ENCODE assay signal across 8 cellular contexts in the genomic region with DNA sequence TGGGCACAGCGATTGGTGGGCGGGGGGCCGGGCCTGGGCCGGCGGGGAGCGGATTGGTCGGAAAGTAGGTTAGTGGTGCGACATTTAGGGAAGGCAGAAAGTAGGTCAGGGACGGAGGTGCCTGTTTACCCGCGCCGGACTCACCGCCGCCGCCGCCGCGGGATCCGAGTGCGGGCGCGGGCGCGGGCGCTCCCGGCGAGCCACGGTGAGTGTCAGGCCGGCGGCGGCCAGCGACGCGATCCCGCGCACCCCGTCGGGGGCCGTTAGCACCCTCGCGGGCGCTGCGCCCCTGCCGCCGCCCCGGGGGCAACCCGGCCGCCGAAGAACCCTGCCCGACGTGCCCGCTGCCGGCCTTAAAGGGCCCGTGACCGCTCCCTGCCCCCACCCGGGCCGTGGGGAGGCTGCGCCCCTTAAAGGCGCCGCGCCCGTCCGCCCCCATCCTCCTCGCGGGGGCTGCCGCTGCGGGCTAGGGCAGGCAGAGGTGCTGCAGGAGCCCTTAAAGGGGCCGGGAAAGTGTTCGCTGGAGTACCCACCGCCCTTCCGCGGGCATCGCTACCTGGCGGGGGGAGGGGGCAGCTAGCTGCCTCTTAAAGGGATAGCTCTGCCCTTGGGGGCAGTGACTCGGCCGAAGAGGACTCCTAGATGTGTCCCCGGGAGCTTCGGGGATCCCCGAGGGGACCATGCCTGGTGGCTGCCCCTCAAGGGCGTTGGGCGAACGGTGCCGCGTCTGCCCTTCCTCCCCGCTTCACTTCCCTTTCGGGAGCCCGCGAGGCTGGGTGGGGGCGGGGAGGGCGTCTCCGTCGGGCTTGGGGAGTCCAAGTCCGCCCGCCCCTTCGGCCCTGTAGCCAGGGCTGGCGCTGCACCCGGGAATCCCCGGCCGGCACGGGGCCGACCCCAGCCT. TPM values are rescaled to one million over a fixed set of nuclear protein-coding genes. Genes with fewer than 3 reads are reported as not detected.
DNase-seq lines count a peak whose midpoint lies in the region; TF ChIP-seq lines count a peak whose summit lies in the region.

Gene BMAL1, plus strand, starts transcription at position 72 of the 901 bp plus-strand sequence. CDS start 76,519 bp downstream, outside the sequence.

- H3K36me3 ChIP-seq in H7 (replicated peaks; ENCODE audit: control insufficient read depth, insufficient read depth, low read length) = no peaks in the 10 kb centered on the region
- peaks cover 0 to 3% of the 10 kb centered on the region in 2 donors for H3K36me3 ChIP-seq in esophagus (ENCODE audit: control insufficient read depth in 2 of 2, insufficient read depth in 2 of 2, low read length in 1 of 2)
- no peaks in the 10 kb centered on the region for H3K36me3 ChIP-seq in suprapubic skin

- peak within 1 kb of the TSS in 2 of 3 experiments; percentile 3 to 14 for H3K27ac Mint-ChIP-seq in nephron

- H3K4me1 ChIP-seq in esophagus (ENCODE audit: control insufficient read depth in 2 of 2, insufficient read depth in 2 of 2, low read length in 1 of 2) (peaks cover 0 to 8% of the 10 kb centered on the region in 2 donors), suprapubic skin (peaks cover 26% of the 10 kb centered on the region)

- TF ChIP-seq EP300 in suprapubic skin (IDR thresholded peaks at IDR 0.05) = no peak

- H3K4me1 Mint-ChIP-seq in nephron = peaks cover 12% of the 10 kb centered on the region

- H3K9me3 Mint-ChIP-seq in nephron = no peaks in the 10 kb centered on the region

- H3K27me3 Mint-ChIP-seq in nephron (ENCODE audit: low read depth) = peaks cover 92% of the 10 kb centered on the region

- H3K4me3 ChIP-seq in H7 (ENCODE audit: insufficient read depth, low read depth, low read length) = peak within 1 kb of the TSS; percentile 68
- peak within 1 kb of the TSS; percentile 77 to 98 for H3K4me3 ChIP-seq in esophagus (ENCODE audit: low read depth in 1 of 2, low read length in 2 of 2)
- peak within 1 kb of the TSS; percentile 70 for H3K4me3 ChIP-seq in suprapubic skin

- H3K4me3 Mint-ChIP-seq in nephron = peak within 1 kb of the TSS; percentile 90 to 93 (median 90)

- peaks cover 64% of the 10 kb centered on the region for H3K27me3 ChIP-seq in H7 (ENCODE audit: control insufficient read depth, insufficient read depth, low read length)
- no peaks in the 10 kb centered on the region for H3K27me3 ChIP-seq in esophagus (ENCODE audit: control insufficient read depth in 1 of 2, insufficient read depth in 2 of 2, low read length in 2 of 2)
- no peaks in the 10 kb centered on the region for H3K27me3 ChIP-seq in suprapubic skin

- no peaks in the 10 kb centered on the region for H3K9me3 ChIP-seq in esophagus (ENCODE audit: control insufficient read depth in 2 of 2, insufficient read depth in 1 of 2, low read depth in 1 of 2, low read length in 1 of 2)
- no peaks in the 10 kb centered on the region for H3K9me3 ChIP-seq in suprapubic skin

- TF ChIP-seq POLR2A in suprapubic skin (IDR thresholded peaks at IDR 0.05) = peak; percentile 69 to 94

- peak within 1 kb of the TSS; percentile 88 to 93 for H3K27ac ChIP-seq in esophagus (ENCODE audit: low read depth in 2 of 2, low read length in 1 of 2)
- H3K27ac ChIP-seq in suprapubic skin = peak within 1 kb of the TSS; percentile 98

- peak; percentile 64 for DNase-seq in GM13976 (ENCODE audit: low spot score)
- DNase-seq in H7 = peak; percentile 72
- peak; percentile 43 for DNase-seq in NCI-H1092 treated with DMSO at 0.1 percent for 48 hours (lab: John Stamatoyannopoulos, UW)
- peak; percentile 23 for DNase-seq in activated T-cell treated with anti-CD3 and anti-CD28 coated beads for 4 hours
- peak; percentile 85 to 89 for DNase-seq in suprapubic skin (ENCODE audit: low spot score in 2 of 2)
- no peak for DNase-seq in NCI-H187 treated with DMSO at 0.1 percent for 48 hours (lab: John Stamatoyannopoulos, UW)

- TF ChIP-seq CTCF in GM13976 (IDR thresholded peaks at IDR 0.05; ENCODE audit: borderline replicate concordance, control extremely low read depth, extremely low read depth, insufficient read depth, missing control alignments) (no peak), nephron (IDR thresholded peaks at IDR 0.05; ENCODE audit: unreplicated experiment in 3 of 3) (no peak), suprapubic skin (IDR thresholded peaks at IDR 0.05) (no peak)

- H3K36me3 Mint-ChIP-seq in nephron (ENCODE audit: low read depth) = no peaks in the 10 kb centered on the region

- in situ Hi-C loops in GM13976 (cut with MboI; ENCODE audit: low sequenced_read_pairs, unreplicated experiment) = no loop called here

- WGBS in esophagus, 2 donors = 0 to 1% methylated on average over 51 to 101 of the region's 101 CpGs
- 0% methylated on average over 42 of the region's 101 CpGs for WGBS in suprapubic skin

RNA-seq across cellular contexts. Expression of gene BMAL1, which starts in this region (rescaled TPM):
- total RNA-seq in H7 (2014; rRNA removed; shearing (Covaris generic)) = 3.8 and 5.0 TPM in 2 replicates
- polyA plus RNA-seq in esophagus = 1 to 10 TPM; 9.1 to 9.2 TPM
- total RNA-seq in suprapubic skin = 100 to 1,000 TPM in 1 of 4 donors, 10 to 100 TPM in 3; 57.8 to 143 (median 80.8) TPM
